In genomic region chr13:46947425-46948191, GRCh38 we compare ENCODE assay signal across 1 cellular context.
A peak's percentile ranks its signal among the peaks of the same experiment; 100 is the strongest.
TF ChIP-seq lines count a peak whose summit lies in the region.

No MANE protein-coding gene starts in this region.

TF ChIP-seq in WTC11, 78 proteins besides CTCF, POLR2A, EP300 and RAD21:
- TF ChIP-seq ZNF423 (CRISPR knock-in tag; IDR thresholded peaks at IDR 0.05): peak; percentile 12; the same call in 1 of the 2 replicates
- TF ChIP-seq OVOL2 (CRISPR knock-in tag; IDR thresholded peaks at IDR 0.05; ENCODE audit: borderline replicate concordance): no peak
TF ChIP-seq in WTC11: peak in this region for 1.
